1 cellular context compared by ENCODE assay signal in genomic region chr11:130608267-130608666, GRCh38.
TF ChIP-seq lines count a peak whose summit lies in the region.

No MANE protein-coding gene starts in this region.

TF ChIP-seq in GM23338, 12 proteins besides CTCF, POLR2A, EP300 and RAD21 (continued from another document):
- TF ChIP-seq NANOG (IDR thresholded peaks at IDR 0.05; ENCODE audit: borderline replicate concordance), result no peak
